Comparison of ENCODE assay signal across 2 cellular contexts in genomic region chr13:102347490-102347889, GRCh38.
TF ChIP-seq lines count a peak whose summit lies in the region.

No MANE protein-coding gene starts in this region.

TF ChIP-seq in WTC11, 78 proteins besides CTCF, POLR2A, EP300 and RAD21 (continued from another document):
- TF ChIP-seq, protein P1, sequence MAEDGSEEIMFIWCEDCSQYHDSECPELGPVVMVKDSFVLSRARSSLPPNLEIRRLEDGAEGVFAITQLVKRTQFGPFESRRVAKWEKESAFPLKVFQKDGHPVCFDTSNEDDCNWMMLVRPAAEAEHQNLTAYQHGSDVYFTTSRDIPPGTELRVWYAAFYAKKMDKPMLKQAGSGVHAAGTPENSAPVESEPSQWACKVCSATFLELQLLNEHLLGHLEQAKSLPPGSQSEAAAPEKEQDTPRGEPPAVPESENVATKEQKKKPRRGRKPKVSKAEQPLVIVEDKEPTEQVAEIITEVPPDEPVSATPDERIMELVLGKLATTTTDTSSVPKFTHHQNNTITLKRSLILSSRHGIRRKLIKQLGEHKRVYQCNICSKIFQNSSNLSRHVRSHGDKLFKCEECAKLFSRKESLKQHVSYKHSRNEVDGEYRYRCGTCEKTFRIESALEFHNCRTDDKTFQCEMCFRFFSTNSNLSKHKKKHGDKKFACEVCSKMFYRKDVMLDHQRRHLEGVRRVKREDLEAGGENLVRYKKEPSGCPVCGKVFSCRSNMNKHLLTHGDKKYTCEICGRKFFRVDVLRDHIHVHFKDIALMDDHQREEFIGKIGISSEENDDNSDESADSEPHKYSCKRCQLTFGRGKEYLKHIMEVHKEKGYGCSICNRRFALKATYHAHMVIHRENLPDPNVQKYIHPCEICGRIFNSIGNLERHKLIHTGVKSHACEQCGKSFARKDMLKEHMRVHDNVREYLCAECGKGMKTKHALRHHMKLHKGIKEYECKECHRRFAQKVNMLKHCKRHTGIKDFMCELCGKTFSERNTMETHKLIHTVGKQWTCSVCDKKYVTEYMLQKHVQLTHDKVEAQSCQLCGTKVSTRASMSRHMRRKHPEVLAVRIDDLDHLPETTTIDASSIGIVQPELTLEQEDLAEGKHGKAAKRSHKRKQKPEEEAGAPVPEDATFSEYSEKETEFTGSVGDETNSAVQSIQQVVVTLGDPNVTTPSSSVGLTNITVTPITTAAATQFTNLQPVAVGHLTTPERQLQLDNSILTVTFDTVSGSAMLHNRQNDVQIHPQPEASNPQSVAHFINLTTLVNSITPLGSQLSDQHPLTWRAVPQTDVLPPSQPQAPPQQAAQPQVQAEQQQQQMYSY (CRISPR knock-in tag; IDR thresholded peaks at IDR 0.05) = no peak
- TF ChIP-seq JAZF1 (CRISPR knock-in tag; IDR thresholded peaks at IDR 0.05) = no peak
- TF ChIP-seq, protein P2, sequence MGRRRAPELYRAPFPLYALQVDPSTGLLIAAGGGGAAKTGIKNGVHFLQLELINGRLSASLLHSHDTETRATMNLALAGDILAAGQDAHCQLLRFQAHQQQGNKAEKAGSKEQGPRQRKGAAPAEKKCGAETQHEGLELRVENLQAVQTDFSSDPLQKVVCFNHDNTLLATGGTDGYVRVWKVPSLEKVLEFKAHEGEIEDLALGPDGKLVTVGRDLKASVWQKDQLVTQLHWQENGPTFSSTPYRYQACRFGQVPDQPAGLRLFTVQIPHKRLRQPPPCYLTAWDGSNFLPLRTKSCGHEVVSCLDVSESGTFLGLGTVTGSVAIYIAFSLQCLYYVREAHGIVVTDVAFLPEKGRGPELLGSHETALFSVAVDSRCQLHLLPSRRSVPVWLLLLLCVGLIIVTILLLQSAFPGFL (CRISPR knock-in tag; IDR thresholded peaks at IDR 0.05; ENCODE audit: borderline replicate concordance) = no peak
- TF ChIP-seq FOXK1 (CRISPR knock-in tag; IDR thresholded peaks at IDR 0.05) = no peak
- TF ChIP-seq CBFB (CRISPR knock-in tag; IDR thresholded peaks at IDR 0.05; ENCODE audit: low read depth) = no peak
- no peak for TF ChIP-seq NR2C2 (CRISPR knock-in tag; IDR thresholded peaks at IDR 0.05)
- no peak for TF ChIP-seq USF1 (CRISPR knock-in tag; IDR thresholded peaks at IDR 0.05)
- TF ChIP-seq CREM (CRISPR knock-in tag; IDR thresholded peaks at IDR 0.05) = no peak
- TF ChIP-seq, protein P3, sequence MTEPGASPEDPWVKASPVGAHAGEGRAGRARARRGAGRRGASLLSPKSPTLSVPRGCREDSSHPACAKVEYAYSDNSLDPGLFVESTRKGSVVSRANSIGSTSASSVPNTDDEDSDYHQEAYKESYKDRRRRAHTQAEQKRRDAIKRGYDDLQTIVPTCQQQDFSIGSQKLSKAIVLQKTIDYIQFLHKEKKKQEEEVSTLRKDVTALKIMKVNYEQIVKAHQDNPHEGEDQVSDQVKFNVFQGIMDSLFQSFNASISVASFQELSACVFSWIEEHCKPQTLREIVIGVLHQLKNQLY (CRISPR knock-in tag; IDR thresholded peaks at IDR 0.05) = no peak
- TF ChIP-seq SOX15 (CRISPR knock-in tag; IDR thresholded peaks at IDR 0.05) = no peak
- TF ChIP-seq ZBTB43 (CRISPR knock-in tag; IDR thresholded peaks at IDR 0.05) = no peak
- no peak for TF ChIP-seq E2F1 (CRISPR knock-in tag; IDR thresholded peaks at IDR 0.05)
- TF ChIP-seq ZNF423 (CRISPR knock-in tag; IDR thresholded peaks at IDR 0.05) = no peak
TF ChIP-seq in WTC11: peak in this region for 0.

TF ChIP-seq in liver, 16 proteins besides CTCF, POLR2A, EP300 and RAD21 (continued from another document):
- TF ChIP-seq, protein P4, sequence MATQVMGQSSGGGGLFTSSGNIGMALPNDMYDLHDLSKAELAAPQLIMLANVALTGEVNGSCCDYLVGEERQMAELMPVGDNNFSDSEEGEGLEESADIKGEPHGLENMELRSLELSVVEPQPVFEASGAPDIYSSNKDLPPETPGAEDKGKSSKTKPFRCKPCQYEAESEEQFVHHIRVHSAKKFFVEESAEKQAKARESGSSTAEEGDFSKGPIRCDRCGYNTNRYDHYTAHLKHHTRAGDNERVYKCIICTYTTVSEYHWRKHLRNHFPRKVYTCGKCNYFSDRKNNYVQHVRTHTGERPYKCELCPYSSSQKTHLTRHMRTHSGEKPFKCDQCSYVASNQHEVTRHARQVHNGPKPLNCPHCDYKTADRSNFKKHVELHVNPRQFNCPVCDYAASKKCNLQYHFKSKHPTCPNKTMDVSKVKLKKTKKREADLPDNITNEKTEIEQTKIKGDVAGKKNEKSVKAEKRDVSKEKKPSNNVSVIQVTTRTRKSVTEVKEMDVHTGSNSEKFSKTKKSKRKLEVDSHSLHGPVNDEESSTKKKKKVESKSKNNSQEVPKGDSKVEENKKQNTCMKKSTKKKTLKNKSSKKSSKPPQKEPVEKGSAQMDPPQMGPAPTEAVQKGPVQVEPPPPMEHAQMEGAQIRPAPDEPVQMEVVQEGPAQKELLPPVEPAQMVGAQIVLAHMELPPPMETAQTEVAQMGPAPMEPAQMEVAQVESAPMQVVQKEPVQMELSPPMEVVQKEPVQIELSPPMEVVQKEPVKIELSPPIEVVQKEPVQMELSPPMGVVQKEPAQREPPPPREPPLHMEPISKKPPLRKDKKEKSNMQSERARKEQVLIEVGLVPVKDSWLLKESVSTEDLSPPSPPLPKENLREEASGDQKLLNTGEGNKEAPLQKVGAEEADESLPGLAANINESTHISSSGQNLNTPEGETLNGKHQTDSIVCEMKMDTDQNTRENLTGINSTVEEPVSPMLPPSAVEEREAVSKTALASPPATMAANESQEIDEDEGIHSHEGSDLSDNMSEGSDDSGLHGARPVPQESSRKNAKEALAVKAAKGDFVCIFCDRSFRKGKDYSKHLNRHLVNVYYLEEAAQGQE (IDR thresholded peaks at IDR 0.05) = no peak
- no peak for TF ChIP-seq TAF1 (conservative IDR thresholded peaks at IDR 0.05)
- TF ChIP-seq NR2F2 (IDR thresholded peaks at IDR 0.05) = peak; percentile 73
- peak; percentile 23 to 50 for TF ChIP-seq HNF4A (conservative IDR thresholded peaks at IDR 0.05)
